1 cellular context compared by ENCODE assay signal in genomic region chr22:31747441-31747840, GRCh38.
TF ChIP-seq lines count a peak whose summit lies in the region.

No MANE protein-coding gene starts in this region.

TF ChIP-seq in GM12878, 131 proteins besides CTCF, POLR2A, EP300 and RAD21 (continued from another document):
- no peak for TF ChIP-seq MLLT1 (IDR thresholded peaks at IDR 0.05)
- no peak for TF ChIP-seq ZZZ3 (IDR thresholded peaks at IDR 0.05; ENCODE audit: control insufficient read depth, insufficient read length, low read depth)
- TF ChIP-seq HDAC6 (IDR thresholded peaks at IDR 0.05; ENCODE audit: unreplicated experiment), result no peak
- no peak for TF ChIP-seq ASH2L (IDR thresholded peaks at IDR 0.05; ENCODE audit: borderline replicate concordance, low read depth)
- TF ChIP-seq IRF5 (IDR thresholded peaks at IDR 0.05; ENCODE audit: borderline replicate concordance), result no peak
- TF ChIP-seq KLF5 (IDR thresholded peaks at IDR 0.05; ENCODE audit: partially characterized antibody), result no peak
- TF ChIP-seq ESRRA (IDR thresholded peaks at IDR 0.05; ENCODE audit: low read length), result no peak
- no peak for TF ChIP-seq SMC3 (IDR thresholded peaks at IDR 0.05; ENCODE audit: borderline replicate concordance, low read length)
- no peak for TF ChIP-seq ZBED1 (IDR thresholded peaks at IDR 0.05; ENCODE audit: borderline replicate concordance)
- TF ChIP-seq FOXM1 (IDR thresholded peaks at IDR 0.05; ENCODE audit: low read depth, low read length), result no peak
- TF ChIP-seq GABPA (IDR thresholded peaks at IDR 0.05; ENCODE audit: low read depth), result no peak
- no peak for TF ChIP-seq USF2 (IDR thresholded peaks at IDR 0.05; ENCODE audit: borderline replicate concordance, low read depth, low read length)
- TF ChIP-seq BACH1 (IDR thresholded peaks at IDR 0.05; ENCODE audit: borderline replicate concordance), result no peak
- no peak for TF ChIP-seq HSF1 (IDR thresholded peaks at IDR 0.05; ENCODE audit: low read depth, low read length)
- no peak for TF ChIP-seq ZNF622 (IDR thresholded peaks at IDR 0.05)
- TF ChIP-seq LARP7 (IDR thresholded peaks at IDR 0.05), result no peak
- TF ChIP-seq ATF7 (IDR thresholded peaks at IDR 0.05; ENCODE audit: low read depth), result no peak
